2 cellular contexts compared by ENCODE assay signal in genomic region chr7:107718456-107719193, GRCh38.
A peak's percentile ranks its signal among the peaks of the same experiment; 100 is the strongest.
TF ChIP-seq lines count a peak whose summit lies in the region.

No MANE protein-coding gene starts in this region.

TF ChIP-seq in HEK293, 187 proteins besides CTCF, POLR2A, EP300 and RAD21:
- peak; percentile 70 for TF ChIP-seq PRDM1 (tag by site-specific recombination; IDR thresholded peaks at IDR 0.05)
- TF ChIP-seq ZNF473 (tag by site-specific recombination; IDR thresholded peaks at IDR 0.05) = no peak
TF ChIP-seq in HEK293: peak in this region for 1.

TF ChIP-seq in K562, 482 proteins besides CTCF, POLR2A, EP300 and RAD21:
- TF ChIP-seq, protein P1, sequence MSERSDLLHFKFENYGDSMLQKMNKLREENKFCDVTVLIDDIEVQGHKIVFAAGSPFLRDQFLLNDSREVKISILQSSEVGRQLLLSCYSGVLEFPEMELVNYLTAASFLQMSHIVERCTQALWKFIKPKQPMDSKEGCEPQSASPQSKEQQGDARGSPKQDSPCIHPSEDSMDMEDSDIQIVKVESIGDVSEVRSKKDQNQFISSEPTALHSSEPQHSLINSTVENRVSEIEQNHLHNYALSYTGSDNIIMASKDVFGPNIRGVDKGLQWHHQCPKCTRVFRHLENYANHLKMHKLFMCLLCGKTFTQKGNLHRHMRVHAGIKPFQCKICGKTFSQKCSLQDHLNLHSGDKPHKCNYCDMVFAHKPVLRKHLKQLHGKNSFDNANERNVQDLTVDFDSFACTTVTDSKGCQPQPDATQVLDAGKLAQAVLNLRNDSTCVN (CRISPR knock-in tag; IDR thresholded peaks at IDR 0.05) = 0 out of 2 replicates have a peak, but pooled peaks have one; percentile 12
- TF ChIP-seq BCL6 (CRISPR knock-in tag; IDR thresholded peaks at IDR 0.05) = no peak
- TF ChIP-seq, protein P2, sequence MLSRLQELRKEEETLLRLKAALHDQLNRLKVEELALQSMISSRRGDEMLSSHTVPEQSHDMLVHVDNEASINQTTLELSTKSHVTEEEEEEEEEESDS (CRISPR knock-in tag; IDR thresholded peaks at IDR 0.05) = no peak
- TF ChIP-seq, protein P3, sequence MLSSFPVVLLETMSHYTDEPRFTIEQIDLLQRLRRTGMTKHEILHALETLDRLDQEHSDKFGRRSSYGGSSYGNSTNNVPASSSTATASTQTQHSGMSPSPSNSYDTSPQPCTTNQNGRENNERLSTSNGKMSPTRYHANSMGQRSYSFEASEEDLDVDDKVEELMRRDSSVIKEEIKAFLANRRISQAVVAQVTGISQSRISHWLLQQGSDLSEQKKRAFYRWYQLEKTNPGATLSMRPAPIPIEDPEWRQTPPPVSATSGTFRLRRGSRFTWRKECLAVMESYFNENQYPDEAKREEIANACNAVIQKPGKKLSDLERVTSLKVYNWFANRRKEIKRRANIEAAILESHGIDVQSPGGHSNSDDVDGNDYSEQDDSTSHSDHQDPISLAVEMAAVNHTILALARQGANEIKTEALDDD (IDR thresholded peaks at IDR 0.05) = no peak
- no peak for TF ChIP-seq SP1 (CRISPR knock-in tag; IDR thresholded peaks at IDR 0.05)
- TF ChIP-seq ZNF830 (CRISPR knock-in tag; IDR thresholded peaks at IDR 0.05) = no peak
- TF ChIP-seq ZC3H11A (IDR thresholded peaks at IDR 0.05; ENCODE audit: low read depth, low read length) = no peak
- no peak for TF ChIP-seq RBM34 (IDR thresholded peaks at IDR 0.05; ENCODE audit: borderline replicate concordance, insufficient read depth, low read length)
- TF ChIP-seq, protein P4, sequence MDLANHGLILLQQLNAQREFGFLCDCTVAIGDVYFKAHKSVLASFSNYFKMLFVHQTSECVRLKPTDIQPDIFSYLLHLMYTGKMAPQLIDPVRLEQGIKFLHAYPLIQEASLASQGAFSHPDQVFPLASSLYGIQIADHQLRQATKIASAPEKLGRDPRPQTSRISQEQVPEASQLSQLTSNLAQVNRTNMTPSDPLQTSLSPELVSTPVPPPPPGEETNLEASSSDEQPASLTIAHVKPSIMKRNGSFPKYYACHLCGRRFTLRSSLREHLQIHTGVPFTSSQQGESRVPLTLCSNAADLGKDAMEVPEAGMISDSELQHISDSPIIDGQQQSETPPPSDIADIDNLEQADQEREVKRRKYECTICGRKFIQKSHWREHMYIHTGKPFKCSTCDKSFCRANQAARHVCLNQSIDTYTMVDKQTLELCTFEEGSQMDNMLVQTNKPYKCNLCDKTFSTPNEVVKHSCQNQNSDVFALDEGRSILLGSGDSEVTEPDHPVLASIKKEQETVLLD (IDR thresholded peaks at IDR 0.05) = no peak
- TF ChIP-seq HNRNPH1 (optimal IDR thresholded peaks at IDR 0.05; ENCODE audit: low read depth, low read length) = no peak
- TF ChIP-seq PHB2 (IDR thresholded peaks at IDR 0.05; ENCODE audit: low read depth) = 0 out of 2 replicates have a peak, but pooled peaks have one; percentile 22
- TF ChIP-seq ZNF23 (CRISPR knock-in tag; IDR thresholded peaks at IDR 0.05) = no peak
- TF ChIP-seq PRMT5 (CRISPR knock-in tag; IDR thresholded peaks at IDR 0.05) = no peak
- TF ChIP-seq NFIC (IDR thresholded peaks at IDR 0.05) = no peak
- no peak for TF ChIP-seq RUNX1 (IDR thresholded peaks at IDR 0.05; ENCODE audit: low read depth)
- TF ChIP-seq, protein P5, sequence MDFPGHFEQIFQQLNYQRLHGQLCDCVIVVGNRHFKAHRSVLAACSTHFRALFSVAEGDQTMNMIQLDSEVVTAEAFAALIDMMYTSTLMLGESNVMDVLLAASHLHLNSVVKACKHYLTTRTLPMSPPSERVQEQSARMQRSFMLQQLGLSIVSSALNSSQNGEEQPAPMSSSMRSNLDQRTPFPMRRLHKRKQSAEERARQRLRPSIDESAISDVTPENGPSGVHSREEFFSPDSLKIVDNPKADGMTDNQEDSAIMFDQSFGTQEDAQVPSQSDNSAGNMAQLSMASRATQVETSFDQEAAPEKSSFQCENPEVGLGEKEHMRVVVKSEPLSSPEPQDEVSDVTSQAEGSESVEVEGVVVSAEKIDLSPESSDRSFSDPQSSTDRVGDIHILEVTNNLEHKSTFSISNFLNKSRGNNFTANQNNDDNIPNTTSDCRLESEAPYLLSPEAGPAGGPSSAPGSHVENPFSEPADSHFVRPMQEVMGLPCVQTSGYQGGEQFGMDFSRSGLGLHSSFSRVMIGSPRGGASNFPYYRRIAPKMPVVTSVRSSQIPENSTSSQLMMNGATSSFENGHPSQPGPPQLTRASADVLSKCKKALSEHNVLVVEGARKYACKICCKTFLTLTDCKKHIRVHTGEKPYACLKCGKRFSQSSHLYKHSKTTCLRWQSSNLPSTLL (IDR thresholded peaks at IDR 0.05) = no peak
- TF ChIP-seq, protein P6, sequence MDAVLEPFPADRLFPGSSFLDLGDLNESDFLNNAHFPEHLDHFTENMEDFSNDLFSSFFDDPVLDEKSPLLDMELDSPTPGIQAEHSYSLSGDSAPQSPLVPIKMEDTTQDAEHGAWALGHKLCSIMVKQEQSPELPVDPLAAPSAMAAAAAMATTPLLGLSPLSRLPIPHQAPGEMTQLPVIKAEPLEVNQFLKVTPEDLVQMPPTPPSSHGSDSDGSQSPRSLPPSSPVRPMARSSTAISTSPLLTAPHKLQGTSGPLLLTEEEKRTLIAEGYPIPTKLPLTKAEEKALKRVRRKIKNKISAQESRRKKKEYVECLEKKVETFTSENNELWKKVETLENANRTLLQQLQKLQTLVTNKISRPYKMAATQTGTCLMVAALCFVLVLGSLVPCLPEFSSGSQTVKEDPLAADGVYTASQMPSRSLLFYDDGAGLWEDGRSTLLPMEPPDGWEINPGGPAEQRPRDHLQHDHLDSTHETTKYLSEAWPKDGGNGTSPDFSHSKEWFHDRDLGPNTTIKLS (IDR thresholded peaks at IDR 0.05; ENCODE audit: borderline replicate concordance, low read depth) = no peak
- no peak for TF ChIP-seq MXI1 (IDR thresholded peaks at IDR 0.05; ENCODE audit: low read depth, low read length)
- TF ChIP-seq ZNF512 (tag; IDR thresholded peaks at IDR 0.05) = peak; percentile 66
- peak in 1 of 2 experiments; percentile 38 for TF ChIP-seq NCOA2 (IDR thresholded peaks at IDR 0.05; ENCODE audit: partially characterized antibody in 2 of 2)
- TF ChIP-seq SAFB2 (IDR thresholded peaks at IDR 0.05; ENCODE audit: borderline replicate concordance, low read depth, low read length, severe bottlenecking) = no peak
- TF ChIP-seq MLLT1 (IDR thresholded peaks at IDR 0.05) = peak in 1 of 2 experiments; percentile 56; a peak in 1 of 4 replicates
- TF ChIP-seq RBM14 (IDR thresholded peaks at IDR 0.05; ENCODE audit: borderline replicate concordance, insufficient read depth, low read depth, low read length) = no peak
- TF ChIP-seq MTF1 (CRISPR knock-in tag; IDR thresholded peaks at IDR 0.05; ENCODE audit: borderline replicate concordance) = no peak
- TF ChIP-seq SRF (CRISPR knock-in tag; IDR thresholded peaks at IDR 0.05) = no peak
- no peak for TF ChIP-seq ZNF175 (CRISPR knock-in tag; IDR thresholded peaks at IDR 0.05; ENCODE audit: low read depth)
- no peak for TF ChIP-seq PHTF2 (CRISPR knock-in tag; IDR thresholded peaks at IDR 0.05)
- TF ChIP-seq ZNF174 (CRISPR knock-in tag; IDR thresholded peaks at IDR 0.05) = no peak
- TF ChIP-seq ZNF696 (CRISPR knock-in tag; conservative IDR thresholded peaks at IDR 0.05) = no peak
